Comparison of ENCODE assay signal across 8 cellular contexts in genomic region chr4:26857278-26858034, GRCh38. TPM values are rescaled to one million over a fixed set of nuclear protein-coding genes. Genes with fewer than 3 reads are reported as not detected.
A peak's percentile ranks its signal among the peaks of the same experiment; 100 is the strongest.
DNase-seq lines count a peak whose midpoint lies in the region; ATAC-seq and TF ChIP-seq lines count a peak whose summit lies in the region.

No MANE protein-coding gene starts in this region.

- DNase-seq in GM12864 (ENCODE audit: low read depth) (peak; percentile 72), NCI-H1048 (lab: John Stamatoyannopoulos, UW) (peak; percentile 69), SKM-1 treated with dmso at 0.1 percent for 144 hours (lab: John Stamatoyannopoulos, UW; ENCODE audit: unreplicated experiment) (peak; percentile 84), Right ventricle myocardium inferior (ENCODE audit: missing footprints) (peak; percentile 94), ovary (peak; percentile 88 to 93 (median 91))
- peak; percentile 96 for DNase-seq in activated naive CD8-positive, alpha-beta T cell treated with anti-CD3 and anti-CD28 coated beads for 36 hours

- H3K9me3 Mint-ChIP-seq in activated naive CD8-positive, alpha-beta T cell treated with anti-CD3 and anti-CD28 coated beads for 36 hours: no peaks in the 10 kb centered on the region

- WGBS in ovary, 3 donors: 0 to 1% (median 0%) methylated on average over 55 to 65 of the region's 65 CpGs
- WGBS in thymus: under 1% methylated on average over 65 of the region's 65 CpGs

- ATAC-seq in HG02588 (IDR thresholded peaks at IDR 0.05; ENCODE audit: unreplicated experiment): peak; percentile 51
- ATAC-seq in Right ventricle myocardium inferior: peak; percentile 85

- H3K4me1 ChIP-seq in ovary (ENCODE audit: insufficient read depth) (peaks cover 4% of the 10 kb centered on the region), thymus (ENCODE audit: control insufficient read depth, insufficient read depth, low read length) (peaks cover 20% of the 10 kb centered on the region)

- no peak for TF ChIP-seq EP300 in ovary (IDR thresholded peaks at IDR 0.05)

- H3K4me1 Mint-ChIP-seq in activated naive CD8-positive, alpha-beta T cell treated with anti-CD3 and anti-CD28 coated beads for 36 hours: peaks cover 21% of the 10 kb centered on the region

- peak overlapping the region; percentile 97 for H3K4me3 ChIP-seq in GM12864 (ENCODE audit: low read depth, low read length)
- peak overlapping the region; percentile 79 for H3K4me3 ChIP-seq in ovary
- H3K4me3 ChIP-seq in thymus (ENCODE audit: low read length): peak overlapping the region; percentile 81

- H3K27ac ChIP-seq in ovary: peak overlapping the region; percentile 51 to 86
- H3K27ac ChIP-seq in thymus (ENCODE audit: low read depth): peak overlapping the region; percentile 89

- H3K9me3 ChIP-seq in ovary (no peaks in the 10 kb centered on the region), thymus (ENCODE audit: control insufficient read depth) (no peaks in the 10 kb centered on the region)

- H3K27ac Mint-ChIP-seq in activated naive CD8-positive, alpha-beta T cell treated with anti-CD3 and anti-CD28 coated beads for 36 hours: peak overlapping the region; percentile 92

- peak; percentile 76 for TF ChIP-seq POLR2A in ovary (IDR thresholded peaks at IDR 0.05)

- H3K36me3 ChIP-seq in ovary (no peaks in the 10 kb centered on the region), thymus (ENCODE audit: control insufficient read depth, insufficient read depth) (no peaks in the 10 kb centered on the region)

- H3K27me3 ChIP-seq in ovary (no peaks in the 10 kb centered on the region), thymus (ENCODE audit: control insufficient read depth, insufficient read depth) (no peaks in the 10 kb centered on the region)

- H3K27me3 Mint-ChIP-seq in activated naive CD8-positive, alpha-beta T cell treated with anti-CD3 and anti-CD28 coated beads for 36 hours: no peaks in the 10 kb centered on the region

- TF ChIP-seq CTCF in GM12864 (IDR thresholded peaks at IDR 0.05; ENCODE audit: low read depth, low read length, missing control alignments): no peak
- peak in 2 of 3 donors; percentile 37 to 48 for TF ChIP-seq CTCF in ovary (IDR thresholded peaks at IDR 0.05)

- peak overlapping the region; percentile 88 for H3K4me3 Mint-ChIP-seq in activated naive CD8-positive, alpha-beta T cell treated with anti-CD3 and anti-CD28 coated beads for 36 hours

- peaks cover 3% of the 10 kb centered on the region for H3K36me3 Mint-ChIP-seq in activated naive CD8-positive, alpha-beta T cell treated with anti-CD3 and anti-CD28 coated beads for 36 hours

- intact Hi-C loops in Right ventricle myocardium inferior (cut with DNase I) (loop anchor here (1.0 to 10.0 kb wide), 3 partner anchors 45 to 533 kb away; partner anchors contain the start of gene RBPJ), ovary (cut with DNase I) (no loop called here)

RNA-seq across cellular contexts. Expression of gene STIM2, which starts 3.2 kb away (rescaled TPM):
- 10 to 100 TPM; 41.8 to 45.1 TPM for total RNA-seq in activated naive CD8-positive, alpha-beta T cell treated with anti-CD3 and anti-CD28 coated beads for 36 hours
- total RNA-seq in Right ventricle myocardium inferior: 9.2 TPM
- total RNA-seq in ovary: 10 to 100 TPM; 28.7 to 47.9 (median 40.2) TPM
- polyA plus RNA-seq in ovary: 10 to 100 TPM; 24.0 to 33.1 TPM
- polyA plus RNA-seq in thymus: 41.2 TPM

Comparison
In these comparisons a context has a peak if more than half of its experiments do, and no peak if none do; other contexts are left out.
1. Peak in every context shown above with its lines: DNase-seq, ATAC-seq, H3K4me3 ChIP-seq and H3K27ac ChIP-seq.